ENCODE assay signal across 1 cellular context in genomic region chr1:188723332-188724020, GRCh38.
TF ChIP-seq lines count a peak whose summit lies in the region.

No MANE protein-coding gene starts in this region.

TF ChIP-seq in SK-N-SH treated with all-trans-retinoic acid at 6 μM for 48 hours, 23 proteins besides CTCF, POLR2A, EP300 and RAD21 (continued from another document):
- TF ChIP-seq, protein P1, sequence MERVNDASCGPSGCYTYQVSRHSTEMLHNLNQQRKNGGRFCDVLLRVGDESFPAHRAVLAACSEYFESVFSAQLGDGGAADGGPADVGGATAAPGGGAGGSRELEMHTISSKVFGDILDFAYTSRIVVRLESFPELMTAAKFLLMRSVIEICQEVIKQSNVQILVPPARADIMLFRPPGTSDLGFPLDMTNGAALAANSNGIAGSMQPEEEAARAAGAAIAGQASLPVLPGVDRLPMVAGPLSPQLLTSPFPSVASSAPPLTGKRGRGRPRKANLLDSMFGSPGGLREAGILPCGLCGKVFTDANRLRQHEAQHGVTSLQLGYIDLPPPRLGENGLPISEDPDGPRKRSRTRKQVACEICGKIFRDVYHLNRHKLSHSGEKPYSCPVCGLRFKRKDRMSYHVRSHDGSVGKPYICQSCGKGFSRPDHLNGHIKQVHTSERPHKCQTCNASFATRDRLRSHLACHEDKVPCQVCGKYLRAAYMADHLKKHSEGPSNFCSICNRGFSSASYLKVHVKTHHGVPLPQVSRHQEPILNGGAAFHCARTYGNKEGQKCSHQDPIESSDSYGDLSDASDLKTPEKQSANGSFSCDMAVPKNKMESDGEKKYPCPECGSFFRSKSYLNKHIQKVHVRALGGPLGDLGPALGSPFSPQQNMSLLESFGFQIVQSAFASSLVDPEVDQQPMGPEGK (CRISPR knock-in tag; IDR thresholded peaks at IDR 0.05; ENCODE audit: borderline replicate concordance): no peak; the same call in 1 of the 2 replicates
- TF ChIP-seq GLIS3 (CRISPR knock-in tag; IDR thresholded peaks at IDR 0.05): no peak
- TF ChIP-seq RARB (CRISPR knock-in tag; IDR thresholded peaks at IDR 0.05): no peak
- TF ChIP-seq ZNF8 (CRISPR knock-in tag; IDR thresholded peaks at IDR 0.05): no peak
